ENCODE assay signal across 1 cellular context in the genomic region with DNA sequence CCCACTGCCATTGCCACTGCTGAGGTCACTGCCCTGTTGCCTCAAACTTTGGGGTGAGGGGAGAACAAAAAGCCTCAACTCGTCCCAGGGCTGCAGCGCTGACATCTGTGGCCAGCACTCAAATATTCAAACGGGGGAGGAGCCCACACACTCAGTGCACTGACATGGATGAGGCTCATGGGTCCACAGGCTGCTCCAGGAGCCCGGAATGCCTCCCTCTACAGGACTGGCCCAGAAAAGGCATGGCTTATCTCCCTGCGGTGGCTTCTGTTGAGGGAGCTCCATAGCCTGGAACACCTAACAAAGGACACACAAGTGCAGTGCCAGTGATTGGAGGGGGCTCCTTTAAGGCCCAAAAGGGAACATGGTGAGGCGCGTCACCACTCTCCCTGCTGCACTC.
TF ChIP-seq lines count a peak whose summit lies in the region.

No MANE protein-coding gene starts in this region.

TF ChIP-seq in GM23338, 12 proteins besides CTCF, POLR2A, EP300 and RAD21:
- TF ChIP-seq ZNF462 (CRISPR knock-in tag; IDR thresholded peaks at IDR 0.05) = peak; percentile 52
- TF ChIP-seq JUNB (IDR thresholded peaks at IDR 0.05; ENCODE audit: unreplicated experiment) = no peak
